In genomic region chr20:49316704-49317103, GRCh38 we compare ENCODE assay signal across 8 cellular contexts.
"Had no signal": no experiment of that assay in that cellular context is flagged by ENCODE, and none has a peak within 500 bp of the region (broad histone marks: within the 10 kb centered on the region; RNA-seq: fewer than 3 reads in every experiment).

No MANE protein-coding gene starts in this region.

- H3K9ac ChIP-seq: GM23248 had no signal

- H3K27ac ChIP-seq: GM23248, HL-60 had no signal

- H3K4me3 ChIP-seq: GM23248, HAP-1 had no signal

- H3K36me3 ChIP-seq: HAP-1 had no signal

- DNase-seq: GM23248, GOT3, H7, KG1 had no signal

- H3K4me1 ChIP-seq: HAP-1 had no signal

- H3K9me3 ChIP-seq: HAP-1 had no signal

- FAIRE-seq: HepG2 had no signal

- H2AFZ ChIP-seq: GM23248 had no signal

- ATAC-seq: HCT116, HepG2 had no signal
